In genomic region chr7:9189683-9190082, GRCh38 we compare ENCODE assay signal across 28 cellular contexts.
A peak's percentile ranks its signal among the peaks of the same experiment; 100 is the strongest.
DNase-seq lines count a peak whose midpoint lies in the region; ATAC-seq and TF ChIP-seq lines count a peak whose summit lies in the region.
"Had no signal": no experiment of that assay in that cellular context is flagged by ENCODE, and none has a peak within 500 bp of the region (broad histone marks: within the 10 kb centered on the region; RNA-seq: fewer than 3 reads in every experiment).

No MANE protein-coding gene starts in this region.

- intact Hi-C loops in spleen (cut with DNase I; ENCODE audit: low total_unique reads), result no loop called here

- peaks cover 0 to 9% (median 0%) of the 10 kb centered on the region in 8 donors for H3K9me3 ChIP-seq in spleen
- H3K9me3 ChIP-seq: ascending aorta; BLaER1 treated with 17β-estradiol and CSF1 and Interleukin-3, amounts not matched to agents 10 nM and 100 nM; left lung; Peyer's patch; psoas muscle had no signal

- no peak for ATAC-seq in HG03045 (IDR thresholded peaks at IDR 0.05; ENCODE audit: unreplicated experiment)
- ATAC-seq: esophagus mucosa; left lung; naive thymus-derived CD4-positive, alpha-beta T cell; psoas muscle; stimulated activated effector memory CD8-positive, alpha-beta T cell treated with anti-CD3 and anti-CD28 coated beads, Interleukin-12 subunit alpha, Interleukin-12 subunit beta, amount 100 ng/mL, for 72 hours had no signal

- H3K27me3 ChIP-seq in spleen (replicated peaks in 1 of 7), result no peaks in the 10 kb centered on the region
- H3K27me3 ChIP-seq: ascending aorta; BLaER1 treated with 17β-estradiol and CSF1 and Interleukin-3, amounts not matched to agents 10 nM and 100 nM; cardiac muscle cell; left lung; Peyer's patch had no signal

- no peak overlapping the region for H3K27ac ChIP-seq in spleen
- H3K27ac ChIP-seq: 22Rv1; ascending aorta; BLaER1 treated with 17β-estradiol and CSF1 and Interleukin-3, amounts not matched to agents 10 nM and 100 nM; cardiac muscle cell; left lung; Peyer's patch; psoas muscle had no signal

- no peaks in the 10 kb centered on the region for H3K36me3 ChIP-seq in spleen
- H3K36me3 ChIP-seq: ascending aorta; BLaER1 treated with 17β-estradiol and CSF1 and Interleukin-3, amounts not matched to agents 10 nM and 100 nM; cardiac muscle cell; left lung; Peyer's patch had no signal

- H3K4me3 ChIP-seq in spleen, result no peak overlapping the region
- H3K4me3 ChIP-seq: ascending aorta; BLaER1 treated with 17β-estradiol and CSF1 and Interleukin-3, amounts not matched to agents 10 nM and 100 nM; cardiac muscle cell; left lung; Peyer's patch; psoas muscle had no signal

- 77 to 91% (median 89%) methylated on average over 10 of the region's 10 CpGs for WGBS in spleen, 5 donors

- H3K4me1 ChIP-seq in spleen, result no peaks in the 10 kb centered on the region
- H3K4me1 ChIP-seq: ascending aorta; BLaER1 treated with 17β-estradiol and CSF1 and Interleukin-3, amounts not matched to agents 10 nM and 100 nM; left lung; Peyer's patch; psoas muscle had no signal

- TF ChIP-seq POLR2A in spleen (IDR thresholded peaks at IDR 0.05), result no peak

- DNase-seq in NCI-H2171 treated with DMSO at 0.1 percent for 48 hours (lab: John Stamatoyannopoulos, UW), result peak; percentile 47
- no peak for DNase-seq in NCI-H2171 (lab: John Stamatoyannopoulos, UW)
- DNase-seq in NCI-H69 (lab: John Stamatoyannopoulos, UW), result peak; percentile 99
- DNase-seq in ecto neural progenitor cell (ENCODE audit: low spot score), result peak; percentile 56
- peak; percentile 22 for DNase-seq in spleen
- DNase-seq in SKM-1 (lab: John Stamatoyannopoulos, UW; ENCODE audit: unreplicated experiment), result no peak
- no peak for DNase-seq in NK-92 treated with Interleukin-12 subunit alpha and Interleukin-12 subunit beta, amount 100 ng/mL, for 24 hours (lab: John Stamatoyannopoulos, UW)
- DNase-seq: activated CD4-positive, alpha-beta T cell treated with anti-CD3 and anti-CD28 coated beads, Interleukin-2, amount 10 ng/mL, durations not matched to agents 24 days and 14 days; activated effector memory CD4-positive, alpha-beta T cell treated with anti-CD3 and anti-CD28 coated beads, Interleukin-2, amount 50 U/mL, for 16 hours; activated naive CD8-positive, alpha-beta T cell treated with anti-CD3 and anti-CD28 coated beads, Interleukin-2, amount 10 ng/mL, durations not matched to agents 7 days and 5 days; cortex of kidney; DMS53; islet precursor cell; naive thymus-derived CD4-positive, alpha-beta T cell; NCI-H510A treated with DMSO at 0.1 percent for 48 hours; Peyer's patch; psoas muscle; stimulated activated CD4-positive, alpha-beta T cell treated with anti-CD3 and anti-CD28 coated beads, Interleukin-15, amount 100 ng/mL, for 24 hours; T1000; trophoblast cell had no signal

- TF ChIP-seq CTCF in spleen (IDR thresholded peaks at IDR 0.05 in 8 of 11, conservative IDR thresholded peaks at IDR 0.05 in 3 of 11), result no peak

Comparison
In these comparisons a context has a peak if more than half of its experiments do, and no peak if none do; other contexts are left out.
1. DNase-seq: peak in NCI-H2171 treated with DMSO at 0.1 percent for 48 hours (single experiment), NCI-H69 (single experiment), ecto neural progenitor cell (single experiment) and spleen (single experiment); none in NCI-H2171 (single experiment), SKM-1 (single experiment) and NK-92 treated with Interleukin-12 subunit alpha and Interleukin-12 subunit beta, amount 100 ng/mL, for 24 hours (single experiment).